Comparison of ENCODE assay signal across 7 cellular contexts in genomic region chr10:62050627-62050924, GRCh38.
DNase-seq lines count a peak whose midpoint lies in the region; ATAC-seq and TF ChIP-seq lines count a peak whose summit lies in the region.

No MANE protein-coding gene starts in this region.

- DNase-seq in HFFc6 (no peak), stomach (no peak), inferior parietal cortex (ENCODE audit: extremely low spot score) (no peak), NCI-H1092 treated with DMSO at 0.1 percent for 48 hours (lab: John Stamatoyannopoulos, UW) (no peak)
- DNase-seq in activated naive CD8-positive, alpha-beta T cell treated with anti-CD3 and anti-CD28 coated beads for 36 hours, result no peak

- peak overlapping the region; percentile 94 for H3K4me3 Mint-ChIP-seq in HFFc6
- peak overlapping the region; percentile 49 for H3K4me3 Mint-ChIP-seq in activated naive CD8-positive, alpha-beta T cell treated with anti-CD3 and anti-CD28 coated beads for 36 hours

- H3K27me3 Mint-ChIP-seq in HFFc6 (ENCODE audit: insufficient read depth), result peaks cover 6% of the 10 kb centered on the region
- H3K27me3 Mint-ChIP-seq in activated naive CD8-positive, alpha-beta T cell treated with anti-CD3 and anti-CD28 coated beads for 36 hours, result no peaks in the 10 kb centered on the region

- TF ChIP-seq CTCF in HFFc6 (IDR thresholded peaks at IDR 0.05) (no peak), stomach (IDR thresholded peaks at IDR 0.05) (no peak)

- H3K27ac Mint-ChIP-seq in HFFc6, result peak overlapping the region; percentile 97
- peak overlapping the region; percentile 98 for H3K27ac Mint-ChIP-seq in activated naive CD8-positive, alpha-beta T cell treated with anti-CD3 and anti-CD28 coated beads for 36 hours

- no peak for ATAC-seq in HG03565 (IDR thresholded peaks at IDR 0.05; ENCODE audit: unreplicated experiment)

- peak overlapping the region; percentile 39 to 50 (median 44) for H3K4me3 ChIP-seq in stomach

- peak overlapping the region; percentile 54 for H3K27ac ChIP-seq in layer of hippocampus (ENCODE audit: low read depth, low read length)
- H3K27ac ChIP-seq in stomach, result peak overlapping the region in 4 of 5 donors; percentile 81 to 92 (median 90)

- H3K4me1 Mint-ChIP-seq in HFFc6 (ENCODE audit: low read depth), result peaks cover 83% of the 10 kb centered on the region
- H3K4me1 Mint-ChIP-seq in activated naive CD8-positive, alpha-beta T cell treated with anti-CD3 and anti-CD28 coated beads for 36 hours, result peaks cover 88% of the 10 kb centered on the region

- TF ChIP-seq POLR2A in stomach (IDR thresholded peaks at IDR 0.05), result no peak

- H3K9me3 Mint-ChIP-seq in HFFc6, result peaks cover 4% of the 10 kb centered on the region
- peaks cover 3% of the 10 kb centered on the region for H3K9me3 Mint-ChIP-seq in activated naive CD8-positive, alpha-beta T cell treated with anti-CD3 and anti-CD28 coated beads for 36 hours

- WGBS in stomach, 5 donors, result 36 to 48% (median 42%) methylated on average over 4 of the region's 4 CpGs

- H3K4me1 ChIP-seq in stomach, result peaks cover 44 to 92% (median 72%) of the 10 kb centered on the region in 4 donors

- peaks cover 65% of the 10 kb centered on the region for H3K36me3 Mint-ChIP-seq in HFFc6 (ENCODE audit: low read depth)
- peaks cover 71% of the 10 kb centered on the region for H3K36me3 Mint-ChIP-seq in activated naive CD8-positive, alpha-beta T cell treated with anti-CD3 and anti-CD28 coated beads for 36 hours

- H3K27me3 ChIP-seq in layer of hippocampus (ENCODE audit: control insufficient read depth, insufficient read depth, low read length) (no peaks in the 10 kb centered on the region), stomach (no peaks in the 10 kb centered on the region)

- no peak for TF ChIP-seq EP300 in stomach (IDR thresholded peaks at IDR 0.05)

- H3K9me3 ChIP-seq in stomach, result no peaks in the 10 kb centered on the region

- peaks cover 9 to 27% (median 25%) of the 10 kb centered on the region in 4 donors for H3K36me3 ChIP-seq in stomach

- intact Hi-C loops in stomach (cut with DNase I; ENCODE audit: low total_unique reads), result no loop called here
